20 cellular contexts compared by ENCODE assay signal in the genomic region with DNA sequence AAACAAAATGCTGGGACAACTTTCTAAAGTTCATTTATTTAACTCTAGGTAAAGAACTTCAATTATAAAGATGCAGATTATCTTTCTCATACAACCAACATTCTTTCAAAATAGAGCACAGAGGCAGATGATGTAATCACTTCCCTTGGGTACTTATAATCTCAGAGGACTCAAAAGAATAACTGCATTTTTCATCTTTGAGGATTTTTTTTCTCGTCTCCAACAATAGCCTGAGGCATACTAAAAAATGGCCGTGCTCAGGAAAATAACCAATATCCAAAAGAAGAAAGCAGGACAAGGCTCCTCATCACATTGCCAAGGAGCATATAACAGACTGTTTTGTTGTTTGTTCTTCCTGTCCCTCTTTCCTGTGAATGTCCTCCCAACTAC.
DNase-seq lines count a peak whose midpoint lies in the region; ATAC-seq and TF ChIP-seq lines count a peak whose summit lies in the region.
"Had no signal": no experiment of that assay in that cellular context is flagged by ENCODE, and none has a peak within 500 bp of the region (broad histone marks: within the 10 kb centered on the region; RNA-seq: fewer than 3 reads in every experiment).

No MANE protein-coding gene starts in this region.

- no peaks in the 10 kb centered on the region for H3K36me3 Mint-ChIP-seq in GM23338 (ENCODE audit: low read depth)

- H3K79me2 ChIP-seq in GM23338 (replicated peaks; ENCODE audit: insufficient read depth), result no peaks in the 10 kb centered on the region

- H3K9me2 ChIP-seq in GM23338 (ENCODE audit: insufficient read depth), result no peaks in the 10 kb centered on the region

- no peaks in the 10 kb centered on the region for H3F3A ChIP-seq in GM23338 (replicated peaks; ENCODE audit: low read depth)

- peaks cover 16% of the 10 kb centered on the region; the same call in 1 of the 2 replicates for H3K4me1 ChIP-seq in GM23338 (ENCODE audit: insufficient read depth)
- H3K4me1 ChIP-seq in esophagus muscularis mucosa, result peaks cover 0 to 24% (median 19%) of the 10 kb centered on the region in 4 donors
- peaks cover 29 to 31% of the 10 kb centered on the region in 2 donors for H3K4me1 ChIP-seq in thyroid gland
- no peaks in the 10 kb centered on the region for H3K4me1 ChIP-seq in ascending aorta
- H3K4me1 ChIP-seq: Caco-2 had no signal

- TF ChIP-seq POLR2A in esophagus muscularis mucosa (IDR thresholded peaks at IDR 0.05; ENCODE audit: low read depth), result no peak
- TF ChIP-seq POLR2A in thyroid gland (IDR thresholded peaks at IDR 0.05), result no peak

- H3K9me3 ChIP-seq in esophagus muscularis mucosa (no peaks in the 10 kb centered on the region), thyroid gland (no peaks in the 10 kb centered on the region), ascending aorta (no peaks in the 10 kb centered on the region)
- H3K9me3 ChIP-seq: Caco-2, MG63 had no signal

- intact Hi-C loops in esophagus muscularis mucosa (cut with DNase I) (no loop called here), thyroid gland (cut with DNase I) (no loop called here), ascending aorta (cut with DNase I) (no loop called here)

- H3K27me3 ChIP-seq in GM23338 (ENCODE audit: insufficient read depth) (no peaks in the 10 kb centered on the region), esophagus muscularis mucosa (no peaks in the 10 kb centered on the region), thyroid gland (no peaks in the 10 kb centered on the region), ascending aorta (no peaks in the 10 kb centered on the region)
- H3K27me3 ChIP-seq: MG63 had no signal

- DNase-seq in GM23338 (ENCODE audit: low spot score), result no peak
- peak; percentile 55 for DNase-seq in SK-MEL-5 (ENCODE audit: low read depth, low spot score)
- peak; percentile 26 for DNase-seq in esophagus muscularis mucosa (ENCODE audit: extremely low spot score)
- no peak for DNase-seq in thyroid gland
- no peak for DNase-seq in ascending aorta (ENCODE audit: low spot score in 2 of 2)
- DNase-seq in NCI-H1092 treated with DMSO at 0.1 percent for 48 hours (lab: John Stamatoyannopoulos, UW), result no peak
- DNase-seq: AML-193, Caco-2, GF-D8, GM23248, IMR-90, MG63, NCI-H1048, NCI-H146, NCI-H2029 treated with DMSO at 0.1 percent for 48 hours, NCI-H2171 treated with DMSO at 0.1 percent for 48 hours, T-helper 1 cell had no signal

- H2AFZ ChIP-seq in GM23338, result no peak overlapping the region
- H2AFZ ChIP-seq: GM23248 had no signal

- H3K9me3 Mint-ChIP-seq in GM23338, result no peaks in the 10 kb centered on the region

- H3K4me2 ChIP-seq in GM23338, result peak overlapping the region; percentile 23; the same call in 1 of the 2 replicates

- H3K36me3 ChIP-seq in GM23338 (ENCODE audit: insufficient read depth) (no peaks in the 10 kb centered on the region), esophagus muscularis mucosa (no peaks in the 10 kb centered on the region), thyroid gland (no peaks in the 10 kb centered on the region), ascending aorta (no peaks in the 10 kb centered on the region)
- H3K36me3 ChIP-seq: MG63 had no signal

- in situ Hi-C loops in SK-MEL-5 (cut with HindIII; ENCODE audit: low pct_unique_long_range_greater_than_20kb, low sequenced_read_pairs), result no loop called here

- H3K27ac ChIP-seq in GM23338 (ENCODE audit: low read depth) (no peak overlapping the region; the same call in 1 of the 2 replicates), esophagus muscularis mucosa (replicated peaks in 1 of 4) (no peak overlapping the region), thyroid gland (peak overlapping the region in 2 of 3 donors; percentile 68 to 79), ascending aorta (no peak overlapping the region)
- H3K27ac ChIP-seq: GM23248 had no signal

- 69% methylated on average over 2 of the region's 2 CpGs for WGBS in esophagus muscularis mucosa
- WGBS in thyroid gland, 2 donors, result 53 to 56% methylated on average over 2 of the region's 2 CpGs

- peaks cover 19% of the 10 kb centered on the region for H3K4me1 Mint-ChIP-seq in GM23338

- ATAC-seq in GM23338 (no peak), HG03460 (IDR thresholded peaks at IDR 0.05; ENCODE audit: unreplicated experiment) (no peak)
- ATAC-seq: HCT116, Right ventricle myocardium inferior had no signal

- no peaks in the 10 kb centered on the region for H4K20me1 ChIP-seq in GM23338 (replicated peaks; ENCODE audit: insufficient read depth)

- no peaks in the 10 kb centered on the region for H3K27me3 Mint-ChIP-seq in GM23338 (ENCODE audit: insufficient read depth, low read depth, poor library complexity)

- H3K4me3 ChIP-seq in GM23338 (no peak overlapping the region), esophagus muscularis mucosa (no peak overlapping the region), thyroid gland (replicated peaks in 1 of 3) (no peak overlapping the region), ascending aorta (no peak overlapping the region)
- H3K4me3 ChIP-seq: GM23248, MG63 had no signal

- no peak for TF ChIP-seq CTCF in GM23338 (conservative IDR thresholded peaks at IDR 0.05; ENCODE audit: low read depth in 2 of 2)
- no peak for TF ChIP-seq CTCF in esophagus muscularis mucosa (IDR thresholded peaks at IDR 0.05)
- no peak for TF ChIP-seq CTCF in thyroid gland (IDR thresholded peaks at IDR 0.05)
- no peak for TF ChIP-seq CTCF in ascending aorta (IDR thresholded peaks at IDR 0.05)

- H3K4me3 Mint-ChIP-seq in GM23338, result no peak overlapping the region

- TF ChIP-seq EP300 in esophagus muscularis mucosa (IDR thresholded peaks at IDR 0.05), result no peak

- H3K27ac Mint-ChIP-seq in GM23338, result peak overlapping the region; percentile 18; the same call in 1 of the 2 replicates

TF ChIP-seq in GM23338, 12 proteins besides CTCF, POLR2A, EP300 and RAD21 (continues in another document):
- no peak for TF ChIP-seq STAT1 (IDR thresholded peaks at IDR 0.05; ENCODE audit: unreplicated experiment)
- no peak for TF ChIP-seq ZNF462 (CRISPR knock-in tag; IDR thresholded peaks at IDR 0.05)
- no peak for TF ChIP-seq ZNF331 (CRISPR knock-in tag; IDR thresholded peaks at IDR 0.05; ENCODE audit: low read depth)
- TF ChIP-seq CREB1 (CRISPR knock-in tag; IDR thresholded peaks at IDR 0.05; ENCODE audit: low read depth), result no peak
- TF ChIP-seq POLR2AphosphoS5 (IDR thresholded peaks at IDR 0.05; ENCODE audit: low read depth), result no peak

Comparison
In these comparisons a context has a peak if more than half of its experiments do, and no peak if none do; other contexts are left out.
1. DNase-seq: peak in SK-MEL-5 (single experiment) and esophagus muscularis mucosa (single experiment); none in GM23338 (single experiment), thyroid gland (0 of 2), ascending aorta (0 of 2) and NCI-H1092 treated with DMSO at 0.1 percent for 48 hours (single experiment).
2. H3K27ac ChIP-seq: peak in thyroid gland (2 of 3); none in GM23338 (single experiment), esophagus muscularis mucosa (0 of 4) and ascending aorta (0 of 2).